Comparison of ENCODE assay signal across 27 cellular contexts in genomic region chr20:22354647-22355046, GRCh38.
"Had no signal": no experiment of that assay in that cellular context is flagged by ENCODE, and none has a peak within 500 bp of the region (broad histone marks: within the 10 kb centered on the region; RNA-seq: fewer than 3 reads in every experiment).

No MANE protein-coding gene starts in this region.

- ATAC-seq: activated CD4-positive, CD25-positive, alpha-beta regulatory T cell treated with anti-CD3 and anti-CD28 coated beads, Interleukin-2, amount 50 U/mL, for 24 hours; activated CD8-positive, alpha-beta T cell treated with anti-CD3 and anti-CD28 coated beads for 36 hours; activated T-cell treated with anti-CD3 and anti-CD28 coated beads, Interleukin-2, amount 50 U/mL, for 4 hours; activated T-helper 17 cell treated with anti-CD3 and anti-CD28 coated beads, Interleukin-2, amount 50 U/mL, for 72 hours; effector memory CD8-positive, alpha-beta T cell; T-helper 17 cell had no signal

- H3K4me1 ChIP-seq: esophagus squamous epithelium had no signal

- H3K36me3 ChIP-seq: brain microvascular endothelial cell, esophagus squamous epithelium, WERI-Rb-1 had no signal

- H3K27me3 ChIP-seq: brain microvascular endothelial cell had no signal

- H3K9me3 ChIP-seq: esophagus squamous epithelium had no signal

- DNase-seq: activated B cell treated with CpG ODN at 0.5 μM for 24 hours; activated CD4-positive, alpha-beta T cell treated with anti-CD3 and anti-CD28 coated beads for 48 hours; activated CD4-positive, alpha-beta T cell treated with anti-CD3 and anti-CD28 coated beads, Interleukin-2, amount 50 U/mL, for 1 hour; activated CD4-positive, alpha-beta T cell treated with anti-CD3 and anti-CD28 coated beads, Interleukin-2, amount 50 U/mL, for 48 hours; activated CD8-positive, alpha-beta memory T cell treated with anti-CD3 and anti-CD28 coated beads for 24 hours; activated CD8-positive, alpha-beta T cell treated with anti-CD3 and anti-CD28 coated beads for 36 hours; activated effector memory CD4-positive, alpha-beta T cell treated with Interleukin-2 at 50 U/mL for 16 hours; activated gamma-delta T cell treated with Interleukin-2 at 50 U/mL for 16 hours; activated naive CD4-positive, alpha-beta T cell treated with anti-CD3 and anti-CD28 coated beads, Interleukin-2, amount 50 U/mL, for 16 hours; activated naive CD4-positive, alpha-beta T cell treated with Interleukin-2 at 50 U/mL for 16 hours; activated T-cell treated with anti-CD3 and anti-CD28 coated beads, Interleukin-2, amount 50 U/mL, for 4 hours; amniotic stem cell; anterior cingulate cortex; brain microvascular endothelial cell; cortex of kidney; dermis blood vessel endothelial cell; effector CD4-positive, alpha-beta T cell; effector memory CD8-positive, alpha-beta T cell; erythroblast; esophagus squamous epithelium; head of caudate nucleus; T-helper 1 cell; T-helper 17 cell; T1000; WERI-Rb-1 had no signal

- H3K4me3 ChIP-seq: esophagus squamous epithelium had no signal

- H3K27ac ChIP-seq: brain microvascular endothelial cell, esophagus squamous epithelium, WERI-Rb-1 had no signal
